In genomic region chr6:72811971-72812421, GRCh38 we compare ENCODE assay signal across 14 cellular contexts.
DNase-seq lines count a peak whose midpoint lies in the region; TF ChIP-seq lines count a peak whose summit lies in the region.
"Had no signal": no experiment of that assay in that cellular context is flagged by ENCODE, and none has a peak within 500 bp of the region (broad histone marks: within the 10 kb centered on the region; RNA-seq: fewer than 3 reads in every experiment).

No MANE protein-coding gene starts in this region.

- WGBS in H9 (ENCODE audit: extremely low coverage, insufficient read length, low lambda C conversion rate): no CpG with 5 or more reads among the region's 6 CpGs

- no peak overlapping the region for H4K91ac ChIP-seq in H9 (ENCODE audit: insufficient read length, low read depth, low read length)

- H3K56ac ChIP-seq in H9 (ENCODE audit: insufficient read length, low read depth, low read length): no peak overlapping the region

- no peak overlapping the region for H2BK20ac ChIP-seq in H9 (ENCODE audit: low read depth, low read length, poor library complexity, severe bottlenecking)

- no peak overlapping the region for H2AFZ ChIP-seq in H9 (ENCODE audit: low read length)

- H2BK15ac ChIP-seq in H9 (ENCODE audit: low read depth, low read length): no peak overlapping the region

- no peak overlapping the region for H3T11ph ChIP-seq in H9 (ENCODE audit: low read length)

- H3K9ac ChIP-seq in H9 (ENCODE audit: extremely low read depth, insufficient read length, low read length): no peak overlapping the region

- H3K79me2 ChIP-seq in H9 (ENCODE audit: insufficient read depth, low read length): no peaks in the 10 kb centered on the region

- no peak overlapping the region for H2BK120ac ChIP-seq in H9 (ENCODE audit: low read depth, low read length, poor library complexity, severe bottlenecking)

- H2BK5ac ChIP-seq in H9 (ENCODE audit: insufficient read length, low read length): no peak overlapping the region

- no peak overlapping the region for H3K27ac ChIP-seq in H9 (ENCODE audit: insufficient read length, low read depth, low read length)
- H3K27ac ChIP-seq: skin epidermis had no signal

- H3K27me3 Mint-ChIP-seq in H9 (ENCODE audit: low read depth) (no peaks in the 10 kb centered on the region), chondrocyte (ENCODE audit: low read depth) (no peaks in the 10 kb centered on the region)
- H3K27me3 Mint-ChIP-seq: CD4-positive, alpha-beta memory T cell; T-cell had no signal

- H3K9me3 Mint-ChIP-seq in H9: no peaks in the 10 kb centered on the region
- no peaks in the 10 kb centered on the region for H3K9me3 Mint-ChIP-seq in chondrocyte (ENCODE audit: low read depth)
- H3K9me3 Mint-ChIP-seq: T-cell had no signal

- H3K79me1 ChIP-seq in H9 (ENCODE audit: insufficient read depth, low read depth, low read length, poor library complexity, severe bottlenecking): no peaks in the 10 kb centered on the region

- no peaks in the 10 kb centered on the region for H3K36me3 Mint-ChIP-seq in H9 (ENCODE audit: insufficient read depth in 1 of 3, low read depth in 3 of 3)
- no peaks in the 10 kb centered on the region for H3K36me3 Mint-ChIP-seq in chondrocyte (ENCODE audit: low read depth)
- H3K36me3 Mint-ChIP-seq: CD4-positive, alpha-beta memory T cell had no signal

- no peaks in the 10 kb centered on the region for H3K23me2 ChIP-seq in H9 (ENCODE audit: insufficient read length, low read depth, low read length, poor library complexity, severe bottlenecking)

- no peak overlapping the region for H3K4ac ChIP-seq in H9 (ENCODE audit: low read depth, low read length)

- peak; percentile 56 for DNase-seq in H9
- DNase-seq in SK-MEL-5 (ENCODE audit: low read depth, low spot score): peak; percentile 99
- DNase-seq in foreskin fibroblast: peak; percentile 50 to 67
- peak; percentile 16 for DNase-seq in retinal pigment epithelial cell (ENCODE audit: low read depth)
- DNase-seq in chondrocyte (ENCODE audit: low spot score): no peak
- no peak for DNase-seq in effector CD8-positive, alpha-beta T cell (lab: John Stamatoyannopoulos, UW)
- DNase-seq in HUDEP-2 (lab: John Stamatoyannopoulos, UW; ENCODE audit: unreplicated experiment in 76 of 76): no peak
- no peak for DNase-seq in ureter (ENCODE audit: low spot score)
- DNase-seq: activated CD4-positive, alpha-beta T cell treated with anti-CD3 and anti-CD28 coated beads for 4 hours; activated T-cell treated with anti-CD3 and anti-CD28 coated beads, Interleukin-2, amount 50 U/mL, for 72 hours; CD4-positive, alpha-beta memory T cell; NCI-H2171; T-cell had no signal

- H3K27ac Mint-ChIP-seq in H9 (peak overlapping the region; percentile 27 to 66 (median 63)), chondrocyte (ENCODE audit: unreplicated experiment) (no peak overlapping the region)
- H3K27ac Mint-ChIP-seq: activated T-cell treated with anti-CD3 and anti-CD28 coated beads, Interleukin-2, amount 50 U/mL, for 72 hours; CD4-positive, alpha-beta memory T cell; T-cell had no signal

- no peak overlapping the region for H3K14ac ChIP-seq in H9 (ENCODE audit: insufficient read depth, low read length)

- H3K27me3 ChIP-seq in H9 (ENCODE audit: insufficient read depth, low read length): no peaks in the 10 kb centered on the region

- no peak overlapping the region for H4K8ac ChIP-seq in H9 (replicated peaks; ENCODE audit: insufficient read length, low read depth, low read length)

- H3K4me3 Mint-ChIP-seq in H9 (no peak overlapping the region), chondrocyte (ENCODE audit: unreplicated experiment) (no peak overlapping the region)
- H3K4me3 Mint-ChIP-seq: activated T-cell treated with anti-CD3 and anti-CD28 coated beads, Interleukin-2, amount 50 U/mL, for 72 hours; CD4-positive, alpha-beta memory T cell; T-cell had no signal

- peaks cover 13 to 15% of the 10 kb centered on the region in 2 experiments for H3K4me1 Mint-ChIP-seq in H9
- peaks cover 26% of the 10 kb centered on the region for H3K4me1 Mint-ChIP-seq in chondrocyte (ENCODE audit: low read depth)
- H3K4me1 Mint-ChIP-seq: CD4-positive, alpha-beta memory T cell had no signal

- no peak overlapping the region for H3K23ac ChIP-seq in H9 (ENCODE audit: insufficient read length, low read depth, low read length)

- H3K4me1 ChIP-seq in H9 (ENCODE audit: insufficient read depth, low read length): peaks cover 4% of the 10 kb centered on the region; the same call in 1 of the 2 replicates

- no peaks in the 10 kb centered on the region for H3K9me3 ChIP-seq in H9 (ENCODE audit: control insufficient read depth, low read depth, low read length)

- H2BK12ac ChIP-seq in H9 (ENCODE audit: insufficient read length, low read depth, low read length): no peak overlapping the region

- no peaks in the 10 kb centered on the region for H4K20me1 ChIP-seq in H9 (ENCODE audit: control insufficient read depth, insufficient read depth, insufficient read length)

- H2AK5ac ChIP-seq in H9 (ENCODE audit: insufficient read length, low read length): no peak overlapping the region

- TF ChIP-seq CTCF in H9 (conservative IDR thresholded peaks at IDR 0.05) (no peak), foreskin fibroblast (IDR thresholded peaks at IDR 0.05; ENCODE audit: low read depth, low read length) (no peak), retinal pigment epithelial cell (conservative IDR thresholded peaks at IDR 0.05; ENCODE audit: low read depth, low read length) (no peak), chondrocyte (IDR thresholded peaks at IDR 0.05) (no peak)

- H3K4me2 ChIP-seq in H9 (ENCODE audit: insufficient read depth, insufficient read length, low read length): no peak overlapping the region

- no peak overlapping the region for H3K4me3 ChIP-seq in foreskin fibroblast (ENCODE audit: low read depth in 1 of 2, low read length in 2 of 2)
- H3K4me3 ChIP-seq in retinal pigment epithelial cell (ENCODE audit: low read length): no peak overlapping the region
- H3K4me3 ChIP-seq: skin epidermis had no signal

- H3K18ac ChIP-seq in H9 (ENCODE audit: insufficient read length, low read depth, low read length): peak overlapping the region; percentile 56

- in situ Hi-C loops in SK-MEL-5 (cut with HindIII; ENCODE audit: low pct_unique_long_range_greater_than_20kb, low sequenced_read_pairs): no loop called here

- no peak overlapping the region for H4K5ac ChIP-seq in H9 (ENCODE audit: insufficient read length, low read depth, low read length)

Comparison
In these comparisons a context has a peak if more than half of its experiments do, and no peak if none do; other contexts are left out.
1. DNase-seq: peak in H9 (single experiment), SK-MEL-5 (single experiment), foreskin fibroblast (2 of 2) and retinal pigment epithelial cell (single experiment); none in chondrocyte (single experiment), effector CD8-positive, alpha-beta T cell (single experiment), HUDEP-2 (0 of 76) and ureter (single experiment).